In the genomic region with DNA sequence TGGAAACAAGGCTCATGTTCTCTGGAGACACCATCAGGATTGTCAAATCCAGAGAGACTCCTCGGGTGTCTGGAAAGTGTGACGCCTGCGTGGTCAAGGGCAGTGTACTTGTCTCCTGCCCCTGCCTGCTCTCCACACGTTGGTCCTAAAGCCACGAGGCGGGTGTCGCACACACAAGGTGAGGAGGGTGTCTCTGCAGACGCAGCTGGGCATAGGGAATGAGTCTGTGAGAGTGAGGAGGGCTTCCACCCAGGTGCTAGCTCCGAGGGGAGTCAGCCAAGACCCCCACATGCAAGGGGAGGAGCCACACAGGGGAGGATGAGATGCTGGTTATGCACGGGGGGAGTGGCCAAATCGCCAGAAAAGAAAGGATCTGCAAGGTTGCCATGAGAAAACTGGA, we compare ENCODE assay signal across 20 cellular contexts. TPM values are rescaled to one million over a fixed set of nuclear protein-coding genes. Genes with fewer than 3 reads are reported as not detected.
A peak's percentile ranks its signal among the peaks of the same experiment; 100 is the strongest.
DNase-seq lines count a peak whose midpoint lies in the region; ATAC-seq and TF ChIP-seq lines count a peak whose summit lies in the region.
"Had no signal": no experiment of that assay in that cellular context is flagged by ENCODE, and none has a peak within 500 bp of the region (broad histone marks: within the 10 kb centered on the region; RNA-seq: fewer than 3 reads in every experiment).

No MANE protein-coding gene starts in this region.

- H3K27ac Mint-ChIP-seq in progenitor cell of endocrine pancreas = peak overlapping the region; percentile 15
- H3K27ac Mint-ChIP-seq: CD4-positive, alpha-beta T cell had no signal

- H3K36me3 Mint-ChIP-seq in progenitor cell of endocrine pancreas (ENCODE audit: insufficient read depth) = peaks cover 10% of the 10 kb centered on the region

- no peaks in the 10 kb centered on the region for H3K9me3 ChIP-seq in left ventricle myocardium inferior (replicated peaks)
- H3K9me3 ChIP-seq: A549; BLaER1 treated with 17β-estradiol and CSF1 and Interleukin-3, amounts not matched to agents 10 nM and 100 nM had no signal

- no peak for DNase-seq in left ventricle myocardium inferior
- DNase-seq in left cardiac atrium = no peak
- DNase-seq in dorsolateral prefrontal cortex = no peak
- DNase-seq in progenitor cell of endocrine pancreas (ENCODE audit: low spot score, unreplicated experiment) = no peak
- DNase-seq in ureter (ENCODE audit: low spot score) = peak; percentile 35
- DNase-seq in SHP77 treated with DMSO at 0.1 percent for 48 hours (lab: John Stamatoyannopoulos, UW) = no peak
- DNase-seq in substantia nigra (lab: John Stamatoyannopoulos, UW) = no peak
- DNase-seq: AML-193; CD4-positive, alpha-beta T cell; IMR-90; KG1; MM.1S; NCI-H2029; NCI-H446; NCI-H524 treated with DMSO at 0.1 percent for 48 hours; NCI-H774; PC-3; SHP77 had no signal

- H3K4me3 ChIP-seq in left ventricle myocardium inferior (no peak overlapping the region), dorsolateral prefrontal cortex (no peak overlapping the region)
- H3K4me3 ChIP-seq: A549; BLaER1 treated with 17β-estradiol and CSF1 and Interleukin-3, amounts not matched to agents 10 nM and 100 nM had no signal

- intact Hi-C loops in left ventricle myocardium inferior (cut with micrococcal nuclease) = no loop called here
- intact Hi-C loops in left cardiac atrium (cut with DNase I) = loop anchor here in 1 of 2 donors (10.0 kb wide), 1 partner anchor 58 kb away; no protein-coding TSS in a partner anchor
- intact Hi-C loops in dorsolateral prefrontal cortex (cut with DNase I) = loop anchor here (5.0 to 10.0 kb wide), 2 partner anchors 65 to 1242 kb away; no protein-coding TSS in a partner anchor

- peak overlapping the region; percentile 58 for H3K27ac ChIP-seq in left ventricle myocardium inferior (replicated peaks)
- peak overlapping the region in 32 of 59 donors; percentile 1 to 81 (median 56) for H3K27ac ChIP-seq in dorsolateral prefrontal cortex
- no peak overlapping the region for H3K27ac ChIP-seq in substantia nigra (ENCODE audit: low read depth, low read length, poor library complexity, severe bottlenecking)
- H3K27ac ChIP-seq: A549; BLaER1 treated with 17β-estradiol and CSF1 and Interleukin-3, amounts not matched to agents 10 nM and 100 nM had no signal

- peaks cover 72% of the 10 kb centered on the region for H3K36me3 ChIP-seq in left ventricle myocardium inferior

- no peaks in the 10 kb centered on the region for H3K27me3 Mint-ChIP-seq in progenitor cell of endocrine pancreas
- H3K27me3 Mint-ChIP-seq: CD4-positive, alpha-beta T cell had no signal

- peaks cover 31% of the 10 kb centered on the region for H3K4me1 ChIP-seq in left ventricle myocardium inferior
- H3K4me1 ChIP-seq: A549 had no signal

- H3K27me3 ChIP-seq in left ventricle myocardium inferior (ENCODE audit: low read depth) (no peaks in the 10 kb centered on the region), dorsolateral prefrontal cortex (no peaks in the 10 kb centered on the region)
- H3K27me3 ChIP-seq: BLaER1 treated with 17β-estradiol and CSF1 and Interleukin-3, amounts not matched to agents 10 nM and 100 nM had no signal

- H3K9me3 Mint-ChIP-seq in progenitor cell of endocrine pancreas (ENCODE audit: low read depth) = no peaks in the 10 kb centered on the region
- H3K9me3 Mint-ChIP-seq: CD4-positive, alpha-beta T cell had no signal

- TF ChIP-seq CTCF in left ventricle myocardium inferior (IDR thresholded peaks at IDR 0.05; ENCODE audit: borderline replicate concordance) (no peak), dorsolateral prefrontal cortex (IDR thresholded peaks at IDR 0.05 in 54 of 56, conservative IDR thresholded peaks at IDR 0.05 in 2 of 56; ENCODE audit: low read depth in 1 of 56, partially characterized antibody in 56 of 56) (no peak), progenitor cell of endocrine pancreas (IDR thresholded peaks at IDR 0.05; ENCODE audit: unreplicated experiment) (no peak)

- no peak for ATAC-seq in left cardiac atrium
- ATAC-seq: A549, PC-3 had no signal

- H3K4me3 Mint-ChIP-seq in progenitor cell of endocrine pancreas (ENCODE audit: low read depth) = no peak overlapping the region
- H3K4me3 Mint-ChIP-seq: CD4-positive, alpha-beta T cell had no signal

- H3K4me1 Mint-ChIP-seq in progenitor cell of endocrine pancreas (ENCODE audit: low read depth) = peaks cover 2% of the 10 kb centered on the region

RNA-seq across cellular contexts. Expression of a gene that starts 27.9 kb away (rescaled TPM):
- total RNA-seq in left ventricle myocardium inferior (not detected), left cardiac atrium (under 1 TPM in 1 of 2 donors, not detected in 1; 0.09 TPM), dorsolateral prefrontal cortex (10 to 100 TPM in 1 of 120 experiments, 1 to 10 TPM in 119; 2.0 to 12.0 (median 6.1) TPM), progenitor cell of endocrine pancreas (0.78 and 0.79 TPM in 2 replicates), ureter (0.73 TPM)
- total RNA-seq: CD4-positive, alpha-beta T cell; PC-3 had no signal
